1 cellular context compared by ENCODE assay signal in the genomic region with DNA sequence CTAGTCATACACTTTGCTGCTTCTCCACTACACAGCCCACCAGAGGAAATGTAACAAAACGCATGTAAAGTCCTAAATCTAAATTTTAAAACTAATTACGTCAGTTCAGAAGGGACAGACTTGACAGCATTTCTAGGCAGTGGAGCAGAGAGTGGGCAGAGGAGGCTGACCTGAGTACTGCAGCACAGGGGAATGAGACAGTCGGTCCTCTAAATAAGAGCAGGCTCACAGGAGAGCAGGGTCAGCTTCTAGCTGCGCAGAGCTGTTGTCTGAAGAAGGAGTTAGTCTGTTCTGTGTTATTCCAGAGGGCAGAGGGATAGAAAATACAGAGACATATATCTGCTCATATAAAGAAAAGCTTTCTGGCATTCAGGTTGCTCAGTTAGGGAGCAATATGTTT.
TF ChIP-seq lines count a peak whose summit lies in the region.

No MANE protein-coding gene starts in this region.

TF ChIP-seq in GM23338, 12 proteins besides CTCF, POLR2A, EP300 and RAD21 (continued from another document):
- TF ChIP-seq, protein P1, sequence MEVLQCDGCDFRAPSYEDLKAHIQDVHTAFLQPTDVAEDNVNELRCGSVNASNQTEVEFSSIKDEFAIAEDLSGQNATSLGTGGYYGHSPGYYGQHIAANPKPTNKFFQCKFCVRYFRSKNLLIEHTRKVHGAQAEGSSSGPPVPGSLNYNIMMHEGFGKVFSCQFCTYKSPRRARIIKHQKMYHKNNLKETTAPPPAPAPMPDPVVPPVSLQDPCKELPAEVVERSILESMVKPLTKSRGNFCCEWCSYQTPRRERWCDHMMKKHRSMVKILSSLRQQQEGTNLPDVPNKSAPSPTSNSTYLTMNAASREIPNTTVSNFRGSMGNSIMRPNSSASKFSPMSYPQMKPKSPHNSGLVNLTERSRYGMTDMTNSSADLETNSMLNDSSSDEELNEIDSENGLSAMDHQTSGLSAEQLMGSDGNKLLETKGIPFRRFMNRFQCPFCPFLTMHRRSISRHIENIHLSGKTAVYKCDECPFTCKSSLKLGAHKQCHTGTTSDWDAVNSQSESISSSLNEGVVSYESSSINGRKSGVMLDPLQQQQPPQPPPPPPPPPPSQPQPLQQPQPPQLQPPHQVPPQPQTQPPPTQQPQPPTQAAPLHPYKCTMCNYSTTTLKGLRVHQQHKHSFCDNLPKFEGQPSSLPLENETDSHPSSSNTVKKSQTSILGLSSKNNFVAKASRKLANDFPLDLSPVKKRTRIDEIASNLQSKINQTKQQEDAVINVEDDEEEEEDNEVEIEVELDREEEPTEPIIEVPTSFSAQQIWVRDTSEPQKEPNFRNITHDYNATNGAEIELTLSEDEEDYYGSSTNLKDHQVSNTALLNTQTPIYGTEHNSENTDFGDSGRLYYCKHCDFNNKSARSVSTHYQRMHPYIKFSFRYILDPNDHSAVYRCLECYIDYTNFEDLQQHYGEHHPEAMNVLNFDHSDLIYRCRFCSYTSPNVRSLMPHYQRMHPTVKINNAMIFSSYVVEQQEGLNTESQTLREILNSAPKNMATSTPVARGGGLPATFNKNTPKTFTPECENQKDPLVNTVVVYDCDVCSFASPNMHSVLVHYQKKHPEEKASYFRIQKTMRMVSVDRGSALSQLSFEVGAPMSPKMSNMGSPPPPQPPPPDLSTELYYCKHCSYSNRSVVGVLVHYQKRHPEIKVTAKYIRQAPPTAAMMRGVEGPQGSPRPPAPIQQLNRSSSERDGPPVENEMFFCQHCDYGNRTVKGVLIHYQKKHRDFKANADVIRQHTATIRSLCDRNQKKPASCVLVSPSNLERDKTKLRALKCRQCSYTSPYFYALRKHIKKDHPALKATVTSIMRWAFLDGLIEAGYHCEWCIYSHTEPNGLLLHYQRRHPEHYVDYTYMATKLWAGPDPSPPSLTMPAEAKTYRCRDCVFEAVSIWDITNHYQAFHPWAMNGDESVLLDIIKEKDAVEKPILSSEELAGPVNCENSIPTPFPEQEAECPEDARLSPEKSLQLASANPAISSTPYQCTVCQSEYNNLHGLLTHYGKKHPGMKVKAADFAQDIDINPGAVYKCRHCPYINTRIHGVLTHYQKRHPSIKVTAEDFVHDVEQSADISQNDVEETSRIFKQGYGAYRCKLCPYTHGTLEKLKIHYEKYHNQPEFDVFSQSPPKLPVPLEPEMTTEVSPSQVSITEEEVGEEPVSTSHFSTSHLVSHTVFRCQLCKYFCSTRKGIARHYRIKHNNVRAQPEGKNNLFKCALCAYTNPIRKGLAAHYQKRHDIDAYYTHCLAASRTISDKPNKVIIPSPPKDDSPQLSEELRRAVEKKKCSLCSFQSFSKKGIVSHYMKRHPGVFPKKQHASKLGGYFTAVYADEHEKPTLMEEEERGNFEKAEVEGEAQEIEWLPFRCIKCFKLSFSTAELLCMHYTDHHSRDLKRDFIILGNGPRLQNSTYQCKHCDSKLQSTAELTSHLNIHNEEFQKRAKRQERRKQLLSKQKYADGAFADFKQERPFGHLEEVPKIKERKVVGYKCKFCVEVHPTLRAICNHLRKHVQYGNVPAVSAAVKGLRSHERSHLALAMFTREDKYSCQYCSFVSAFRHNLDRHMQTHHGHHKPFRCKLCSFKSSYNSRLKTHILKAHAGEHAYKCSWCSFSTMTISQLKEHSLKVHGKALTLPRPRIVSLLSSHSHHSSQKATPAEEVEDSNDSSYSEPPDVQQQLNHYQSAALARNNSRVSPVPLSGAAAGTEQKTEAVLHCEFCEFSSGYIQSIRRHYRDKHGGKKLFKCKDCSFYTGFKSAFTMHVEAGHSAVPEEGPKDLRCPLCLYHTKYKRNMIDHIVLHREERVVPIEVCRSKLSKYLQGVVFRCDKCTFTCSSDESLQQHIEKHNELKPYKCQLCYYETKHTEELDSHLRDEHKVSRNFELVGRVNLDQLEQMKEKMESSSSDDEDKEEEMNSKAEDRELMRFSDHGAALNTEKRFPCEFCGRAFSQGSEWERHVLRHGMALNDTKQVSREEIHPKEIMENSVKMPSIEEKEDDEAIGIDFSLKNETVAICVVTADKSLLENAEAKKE (CRISPR knock-in tag; IDR thresholded peaks at IDR 0.05): no peak
- TF ChIP-seq JUNB (IDR thresholded peaks at IDR 0.05; ENCODE audit: unreplicated experiment): no peak
TF ChIP-seq in GM23338: peak in this region for 0.
